ENCODE assay signal across 15 cellular contexts in genomic region chr6:149445095-149445466, GRCh38. TPM values are rescaled to one million over a fixed set of nuclear protein-coding genes. Genes with fewer than 3 reads are reported as not detected.
DNase-seq lines count a peak whose midpoint lies in the region; ATAC-seq lines count a peak whose summit lies in the region.
"Had no signal": no experiment of that assay in that cellular context is flagged by ENCODE, and none has a peak within 500 bp of the region (broad histone marks: within the 10 kb centered on the region; RNA-seq: fewer than 3 reads in every experiment).

No MANE protein-coding gene starts in this region.

- intact Hi-C loops in left ventricle myocardium superior (cut with micrococcal nuclease) (no loop called here), left cardiac atrium (cut with DNase I) (no loop called here)

- peak overlapping the region; percentile 53 for H3K4me3 Mint-ChIP-seq in activated T-helper 17 cell treated with anti-CD3 and anti-CD28 coated beads, Interleukin-2, amount 50 U/mL, for 72 hours

- peaks cover 33% of the 10 kb centered on the region for H3K4me1 Mint-ChIP-seq in activated T-helper 17 cell treated with anti-CD3 and anti-CD28 coated beads, Interleukin-2, amount 50 U/mL, for 72 hours

- DNase-seq in left ventricle myocardium superior (no peak), left cardiac atrium (no peak), GM19238 (ENCODE audit: insufficient read length, low spot score) (no peak), retina (no peak), CD1c-positive myeloid dendritic cell (ENCODE audit: extremely low spot score) (no peak)
- DNase-seq: BE2C, hippocampal formation, Kasumi-1, midbrain, NCI-H1105 treated with DMSO at 0.1 percent for 48 hours, RPMI8226 had no signal

- ATAC-seq in left ventricle myocardium superior (peak; percentile 60), left cardiac atrium (no peak), HG03354 (IDR thresholded peaks at IDR 0.05; ENCODE audit: poor library complexity, severe bottlenecking, unreplicated experiment) (peak; percentile 45)
- peak; percentile 69 for ATAC-seq in activated T-helper 17 cell treated with anti-CD3 and anti-CD28 coated beads, Interleukin-2, amount 50 U/mL, for 72 hours (replicated peaks)

- H3K36me3 Mint-ChIP-seq in activated T-helper 17 cell treated with anti-CD3 and anti-CD28 coated beads, Interleukin-2, amount 50 U/mL, for 72 hours (ENCODE audit: low read depth), result peaks cover 49% of the 10 kb centered on the region

- peak overlapping the region; percentile 78 for H3K27ac Mint-ChIP-seq in activated T-helper 17 cell treated with anti-CD3 and anti-CD28 coated beads, Interleukin-2, amount 50 U/mL, for 72 hours

- H3K9me3 Mint-ChIP-seq in activated T-helper 17 cell treated with anti-CD3 and anti-CD28 coated beads, Interleukin-2, amount 50 U/mL, for 72 hours, result no peaks in the 10 kb centered on the region

- no peaks in the 10 kb centered on the region for H3K27me3 Mint-ChIP-seq in activated T-helper 17 cell treated with anti-CD3 and anti-CD28 coated beads, Interleukin-2, amount 50 U/mL, for 72 hours

RNA-seq across cellular contexts. Expression of gene ZC3H12D, which starts 39.7 kb away (rescaled TPM):
- 0.42 TPM for total RNA-seq in left ventricle myocardium superior
- 1 to 10 TPM in 1 of 2 donors, under 1 TPM in 1; 0.47 to 1.6 TPM for total RNA-seq in left cardiac atrium
- 100 to 1,000 TPM; 117 to 254 TPM for total RNA-seq in activated T-helper 17 cell treated with anti-CD3 and anti-CD28 coated beads, Interleukin-2, amount 50 U/mL, for 72 hours
- total RNA-seq: HT-29, kidney epithelial cell had no signal

RNA-seq across cellular contexts. Expression of gene SUMO4, which starts 45.0 kb away (rescaled TPM):
- total RNA-seq in left ventricle myocardium superior (0.32 TPM), left cardiac atrium (under 1 TPM; 0.63 to 0.71 TPM)
- total RNA-seq in activated T-helper 17 cell treated with anti-CD3 and anti-CD28 coated beads, Interleukin-2, amount 50 U/mL, for 72 hours, result 10 to 100 TPM; 16.0 to 16.4 TPM
- total RNA-seq: kidney epithelial cell had no signal

Comparison
In these comparisons a context has a peak if more than half of its experiments do, and no peak if none do; other contexts are left out.
1. ATAC-seq: peak in left ventricle myocardium superior (single experiment), HG03354 (single experiment) and activated T-helper 17 cell treated with anti-CD3 and anti-CD28 coated beads, Interleukin-2, amount 50 U/mL, for 72 hours (single experiment); none in left cardiac atrium (0 of 2).
2. RNA of gene ZC3H12D, which starts 39.7 kb away (total RNA-seq): 117 to 254 TPM in activated T-helper 17 cell treated with anti-CD3 and anti-CD28 coated beads, Interleukin-2, amount 50 U/mL, for 72 hours; 0.47 to 1.6 TPM in left cardiac atrium and 0.42 TPM in left ventricle myocardium superior (single experiment); every median in the first group is over 10 times any median in the second.
3. RNA of gene SUMO4, which starts 45.0 kb away (total RNA-seq): 16.0 to 16.4 TPM in activated T-helper 17 cell treated with anti-CD3 and anti-CD28 coated beads, Interleukin-2, amount 50 U/mL, for 72 hours; 0.63 to 0.71 TPM in left cardiac atrium and 0.32 TPM in left ventricle myocardium superior (single experiment); every median in the first group is over 4 times any median in the second.